25 cellular contexts compared by ENCODE assay signal in genomic region chr1:99482750-99483149, GRCh38.
A peak's percentile ranks its signal among the peaks of the same experiment; 100 is the strongest.
DNase-seq lines count a peak whose midpoint lies in the region; FAIRE-seq and TF ChIP-seq lines count a peak whose summit lies in the region.
"Had no signal": no experiment of that assay in that cellular context is flagged by ENCODE, and none has a peak within 500 bp of the region (broad histone marks: within the 10 kb centered on the region; RNA-seq: fewer than 3 reads in every experiment).

No MANE protein-coding gene starts in this region.

- no peak overlapping the region for H3K27ac Mint-ChIP-seq in activated CD4-positive, alpha-beta T cell treated with anti-CD3 and anti-CD28 coated beads, Interleukin-2, amount 10 ng/mL, durations not matched to agents 24 days and 14 days
- H3K27ac Mint-ChIP-seq: B cell; CD4-positive, alpha-beta T cell; CD8-positive, alpha-beta T cell had no signal

- H3K79me1 ChIP-seq in H1 (ENCODE audit: low read depth, low read length) (no peaks in the 10 kb centered on the region), mesenchymal stem cell (replicated peaks; ENCODE audit: low read length, poor library complexity, severe bottlenecking) (no peaks in the 10 kb centered on the region)

- CTCF ChIA-PET in HEK293 (lab: Yijun Ruan, JAX) = interaction anchor here (0.9 to 3.2 kb wide), 14 partner anchors 11 to 688 kb away, joined by 3 to 33 read pairs (median 4); no protein-coding TSS in a partner anchor
- CTCF ChIA-PET in H1 (lab: Charles Lee; ENCODE audit: partially characterized antibody) = interaction anchor here (0.5 to 5.0 kb wide), 20 partner anchors 9 to 689 kb away, joined by 3 to 29 read pairs (median 6); no protein-coding TSS in a partner anchor

- H3K23me2 ChIP-seq in H1 (ENCODE audit: low read depth, low read length) = no peaks in the 10 kb centered on the region

- H3K4me1 ChIP-seq in HEK293 (ENCODE audit: control insufficient read depth, insufficient read depth, low read length) (no peaks in the 10 kb centered on the region), H1 (replicated peaks in 1 of 4; ENCODE audit: control insufficient read depth in 3 of 4, insufficient read depth in 4 of 4, low read length in 3 of 4) (no peaks in the 10 kb centered on the region), mesenchymal stem cell (ENCODE audit: control insufficient read depth, insufficient read depth, low read depth, low read length) (no peaks in the 10 kb centered on the region), colonic mucosa (no peaks in the 10 kb centered on the region)
- H3K4me1 ChIP-seq: BLaER1 treated with 17β-estradiol and CSF1 and Interleukin-3, amounts not matched to agents 10 nM and 100 nM; Caco-2 had no signal

- H4K8ac ChIP-seq in H1 (ENCODE audit: extremely low read depth, insufficient read depth, low read length) (no peak overlapping the region), mesenchymal stem cell (ENCODE audit: low read length) (no peak overlapping the region)

- TF ChIP-seq CTCF in HEK293 (tag by site-specific recombination; IDR thresholded peaks at IDR 0.05) (no peak), H1 (IDR thresholded peaks at IDR 0.05; ENCODE audit: control extremely low read depth in 1 of 3, insufficient read depth in 1 of 3, low read depth in 1 of 3, low read length in 3 of 3) (no peak), colonic mucosa (IDR thresholded peaks at IDR 0.05) (no peak)

- H3K56ac ChIP-seq in H1 (replicated peaks; ENCODE audit: insufficient read length, low read depth, low read length) = no peak overlapping the region

- TF ChIP-seq EP300 in H1 (IDR thresholded peaks at IDR 0.05; ENCODE audit: borderline replicate concordance in 1 of 2, low read depth in 2 of 2, low read length in 2 of 2) = no peak

- no peak overlapping the region for H3K4me3 Mint-ChIP-seq in activated CD4-positive, alpha-beta T cell treated with anti-CD3 and anti-CD28 coated beads, Interleukin-2, amount 10 ng/mL, durations not matched to agents 24 days and 14 days
- H3K4me3 Mint-ChIP-seq: B cell; CD4-positive, alpha-beta T cell; CD8-positive, alpha-beta T cell had no signal

- H3K79me2 ChIP-seq in H1 (ENCODE audit: control insufficient read depth in 1 of 2, insufficient read depth in 2 of 2, low read length in 2 of 2) = no peaks in the 10 kb centered on the region

- H3K23ac ChIP-seq in H1 (ENCODE audit: insufficient read length) = no peak overlapping the region
- H3K23ac ChIP-seq in mesenchymal stem cell (ENCODE audit: low read length in 2 of 2) = no peak overlapping the region

- H3K4me2 ChIP-seq in H1 (ENCODE audit: insufficient read depth in 1 of 2, low read depth in 2 of 2, low read length in 2 of 2) = no peak overlapping the region
- H3K4me2 ChIP-seq in mesenchymal stem cell (ENCODE audit: low read length, poor library complexity, severe bottlenecking) = peak overlapping the region; percentile 22
- H3K4me2 ChIP-seq: BLaER1 treated with 17β-estradiol and CSF1 and Interleukin-3, amounts not matched to agents 10 nM and 100 nM had no signal

- H2BK12ac ChIP-seq in H1 (ENCODE audit: low read depth, low read length) (no peak overlapping the region; the same call in 1 of the 2 replicates), mesenchymal stem cell (ENCODE audit: low read length in 2 of 2) (no peak overlapping the region)

- DNase-seq in SK-MEL-5 (ENCODE audit: low read depth, low spot score) (peak; percentile 11), H1 (ENCODE audit: low read depth in 1 of 2, low spot score in 2 of 2) (no peak), mesenchymal stem cell (no peak), NCI-H1417 (lab: John Stamatoyannopoulos, UW) (no peak), AG08396 (ENCODE audit: low spot score) (no peak), colonic mucosa (no peak)
- no peak for DNase-seq in activated CD4-positive, alpha-beta T cell treated with anti-CD3 and anti-CD28 coated beads, Interleukin-2, amount 10 ng/mL, durations not matched to agents 24 days and 14 days
- DNase-seq: 8988T; ACHN; AML-193; Caco-2; Calu3; CD4-positive, alpha-beta T cell; CD8-positive, alpha-beta T cell; DMS79 treated with DMSO at 0.1 percent for 48 hours; GF-D8 had no signal

- POLR2A ChIA-PET in HEK293 (lab: Yijun Ruan, JAX) (no interaction called here), H1 (lab: Charles Lee; ENCODE audit: partially characterized antibody) (no interaction called here)

- no peaks in the 10 kb centered on the region for H3K36me3 Mint-ChIP-seq in activated CD4-positive, alpha-beta T cell treated with anti-CD3 and anti-CD28 coated beads, Interleukin-2, amount 10 ng/mL, durations not matched to agents 24 days and 14 days (ENCODE audit: low read depth)
- H3K36me3 Mint-ChIP-seq: CD8-positive, alpha-beta T cell had no signal

- H4K91ac ChIP-seq in H1 (replicated peaks; ENCODE audit: insufficient read length, low read length) (no peak overlapping the region), mesenchymal stem cell (ENCODE audit: low read length) (no peak overlapping the region)

- H3K9ac ChIP-seq in H1 (replicated peaks in 1 of 4; ENCODE audit: extremely low read depth in 1 of 4, low read depth in 3 of 4, low read length in 3 of 4) = no peak overlapping the region
- no peak overlapping the region for H3K9ac ChIP-seq in mesenchymal stem cell (ENCODE audit: low read length)
- H3K9ac ChIP-seq in colonic mucosa (ENCODE audit: low read depth in 2 of 2, low read length in 2 of 2) = no peak overlapping the region
- H3K9ac ChIP-seq: BLaER1 treated with 17β-estradiol and CSF1 and Interleukin-3, amounts not matched to agents 10 nM and 100 nM had no signal

- H3K18ac ChIP-seq in H1 (ENCODE audit: extremely low read depth, low read length) (no peak overlapping the region), mesenchymal stem cell (ENCODE audit: low read depth in 1 of 2, low read length in 2 of 2) (no peak overlapping the region)

- H2BK120ac ChIP-seq in H1 (replicated peaks; ENCODE audit: low read depth, low read length) = no peak overlapping the region
- H2BK120ac ChIP-seq in mesenchymal stem cell (ENCODE audit: low read depth, low read length) = no peak overlapping the region

- H3K27me3 Mint-ChIP-seq in activated CD4-positive, alpha-beta T cell treated with anti-CD3 and anti-CD28 coated beads, Interleukin-2, amount 10 ng/mL, durations not matched to agents 24 days and 14 days = peaks cover 5% of the 10 kb centered on the region

- in situ Hi-C loops in SK-MEL-5 (cut with HindIII; ENCODE audit: low pct_unique_long_range_greater_than_20kb, low sequenced_read_pairs) = no loop called here

- H3K9me3 Mint-ChIP-seq in activated CD4-positive, alpha-beta T cell treated with anti-CD3 and anti-CD28 coated beads, Interleukin-2, amount 10 ng/mL, durations not matched to agents 24 days and 14 days = no peaks in the 10 kb centered on the region
- H3K9me3 Mint-ChIP-seq: CD4-positive, alpha-beta T cell; CD8-positive, alpha-beta T cell had no signal

- H3K9me3 ChIP-seq in HEK293 (ENCODE audit: control insufficient read depth, insufficient read depth, low read depth, low read length) = no peaks in the 10 kb centered on the region
- 0 out of 4 replicates have a peak, but pooled peaks cover 0 to 4% of the 10 kb centered on the region in 2 experiments for H3K9me3 ChIP-seq in H1 (ENCODE audit: insufficient read depth in 2 of 2, low read depth in 1 of 2, low read length in 1 of 2)
- H3K9me3 ChIP-seq in mesenchymal stem cell (ENCODE audit: control insufficient read depth, low read length) = no peaks in the 10 kb centered on the region
- H3K9me3 ChIP-seq in colonic mucosa = no peaks in the 10 kb centered on the region
- H3K9me3 ChIP-seq: BLaER1 treated with 17β-estradiol and CSF1 and Interleukin-3, amounts not matched to agents 10 nM and 100 nM; Caco-2 had no signal

- H3K27me3 ChIP-seq in H1 (replicated peaks in 1 of 4; ENCODE audit: control insufficient read depth in 3 of 4, extremely low read depth in 1 of 4, insufficient read depth in 3 of 4, low read length in 3 of 4) = no peaks in the 10 kb centered on the region
- no peaks in the 10 kb centered on the region for H3K27me3 ChIP-seq in mesenchymal stem cell (ENCODE audit: control insufficient read depth in 1 of 2, insufficient read depth in 1 of 2, low read length in 2 of 2)
- H3K27me3 ChIP-seq in colonic mucosa = no peaks in the 10 kb centered on the region
- H3K27me3 ChIP-seq: BLaER1 treated with 17β-estradiol and CSF1 and Interleukin-3, amounts not matched to agents 10 nM and 100 nM had no signal

- H2BK20ac ChIP-seq in H1 (ENCODE audit: low read length) = no peak overlapping the region

- TF ChIP-seq RAD21 in H1 (IDR thresholded peaks at IDR 0.05 in 1 of 2, conservative IDR thresholded peaks at IDR 0.05 in 1 of 2; ENCODE audit: low read depth in 2 of 2, low read length in 2 of 2) = no peak

- no peaks in the 10 kb centered on the region for H3K4me1 Mint-ChIP-seq in activated CD4-positive, alpha-beta T cell treated with anti-CD3 and anti-CD28 coated beads, Interleukin-2, amount 10 ng/mL, durations not matched to agents 24 days and 14 days
- H3K4me1 Mint-ChIP-seq: B cell had no signal

- H2AK5ac ChIP-seq in H1 (ENCODE audit: low read depth, low read length) = no peak overlapping the region
- no peak overlapping the region for H2AK5ac ChIP-seq in mesenchymal stem cell (ENCODE audit: low read length, severe bottlenecking)

- no peaks in the 10 kb centered on the region for H4K20me1 ChIP-seq in H1 (replicated peaks in 1 of 2; ENCODE audit: control insufficient read depth in 1 of 2, insufficient read depth in 2 of 2, low read length in 2 of 2)
- H4K20me1 ChIP-seq: BLaER1 treated with 17β-estradiol and CSF1 and Interleukin-3, amounts not matched to agents 10 nM and 100 nM had no signal

- H3K4me3 ChIP-seq in HEK293 (ENCODE audit: low read depth, low read length) = no peak overlapping the region
- no peak overlapping the region for H3K4me3 ChIP-seq in H1 (ENCODE audit: extremely low read depth in 1 of 4, insufficient read depth in 2 of 4, low read depth in 3 of 4, low read length in 4 of 4)
- no peak overlapping the region for H3K4me3 ChIP-seq in mesenchymal stem cell (ENCODE audit: insufficient read depth in 1 of 2, low read depth in 1 of 2, low read length in 2 of 2)
- no peak overlapping the region for H3K4me3 ChIP-seq in colonic mucosa
- H3K4me3 ChIP-seq: BLaER1 treated with 17β-estradiol and CSF1 and Interleukin-3, amounts not matched to agents 10 nM and 100 nM had no signal

- H2AFZ ChIP-seq in H1 (ENCODE audit: low read length) (0 out of 2 replicates have a peak overlapping the region, but pooled peaks have one; percentile 3), mesenchymal stem cell (ENCODE audit: low read depth, low read length) (no peak overlapping the region)

- intact Hi-C loops in colonic mucosa (cut with DNase I) = loop anchor here (10.0 kb wide), 1 partner anchor 202 kb away; no protein-coding TSS in a partner anchor
- intact Hi-C loops in activated CD4-positive, alpha-beta T cell treated with anti-CD3 and anti-CD28 coated beads, Interleukin-2, amount 10 ng/mL, durations not matched to agents 24 days and 14 days (cut with micrococcal nuclease) = no loop called here

- WGBS in H1 (ENCODE audit: extremely low coverage in 1 of 2, insufficient coverage in 1 of 2, insufficient read length in 1 of 2, insufficient replicate concordance in 2 of 2, low coverage in 1 of 2, low lambda C conversion rate in 2 of 2, missing lambda C conversion rate in 1 of 2), 2 experiments = 89% methylated on average over 4 of the region's 4 CpGs; no CpG with 5 or more reads in 1 of the 2 experiments
- 83% methylated on average over 3 of the region's 4 CpGs for WGBS in mesenchymal stem cell

- no peak for FAIRE-seq in H1 (lab: Jason Lieb, UNC)
- FAIRE-seq: A204.1, D721Med, G401.6, GM12891, GM19239 had no signal

- H3K14ac ChIP-seq in H1 (ENCODE audit: insufficient read length) = no peak overlapping the region
- no peak overlapping the region for H3K14ac ChIP-seq in mesenchymal stem cell (ENCODE audit: low read length in 2 of 2)

- H3K27ac ChIP-seq in HEK293 (ENCODE audit: extremely low read depth, low read depth, low read length) (no peak overlapping the region), H1 (ENCODE audit: low read depth, low read length) (no peak overlapping the region), mesenchymal stem cell (ENCODE audit: low read length, poor library complexity, severe bottlenecking) (no peak overlapping the region), colonic mucosa (no peak overlapping the region)
- H3K27ac ChIP-seq: BLaER1 treated with 17β-estradiol and CSF1 and Interleukin-3, amounts not matched to agents 10 nM and 100 nM; C4-2B had no signal

- no peak for TF ChIP-seq POLR2A in H1 (IDR thresholded peaks at IDR 0.05; ENCODE audit: control extremely low read depth in 1 of 2, low read depth in 2 of 2, low read length in 2 of 2)

- no peak overlapping the region for H2BK5ac ChIP-seq in H1 (ENCODE audit: low read depth, low read length)
- H2BK5ac ChIP-seq in mesenchymal stem cell (ENCODE audit: low read depth, low read length, poor library complexity, severe bottlenecking) = no peak overlapping the region

- no peak overlapping the region for H4K5ac ChIP-seq in H1 (ENCODE audit: insufficient read length, low read depth, low read length)

- H3K4ac ChIP-seq in H1 (replicated peaks; ENCODE audit: insufficient read length, low read depth, low read length) = no peak overlapping the region
- no peak overlapping the region for H3K4ac ChIP-seq in mesenchymal stem cell (ENCODE audit: low read depth in 1 of 2, low read length in 2 of 2)

- no peaks in the 10 kb centered on the region for H3K36me3 ChIP-seq in HEK293 (ENCODE audit: control insufficient read depth in 2 of 2, insufficient read depth in 1 of 2, low read length in 2 of 2)
- no peaks in the 10 kb centered on the region for H3K36me3 ChIP-seq in H1 (ENCODE audit: control insufficient read depth in 2 of 4, insufficient read depth in 4 of 4, low read length in 3 of 4)
- H3K36me3 ChIP-seq in mesenchymal stem cell (ENCODE audit: control insufficient read depth in 1 of 2, insufficient read depth in 2 of 2, low read depth in 1 of 2, low read length in 2 of 2) = no peaks in the 10 kb centered on the region
- H3K36me3 ChIP-seq in colonic mucosa = no peaks in the 10 kb centered on the region
- H3K36me3 ChIP-seq: BLaER1 treated with 17β-estradiol and CSF1 and Interleukin-3, amounts not matched to agents 10 nM and 100 nM had no signal

- H2BK15ac ChIP-seq in H1 (ENCODE audit: low read length) (no peak overlapping the region), mesenchymal stem cell (ENCODE audit: low read depth, poor library complexity, severe bottlenecking) (no peak overlapping the region)
